In the genomic region with DNA sequence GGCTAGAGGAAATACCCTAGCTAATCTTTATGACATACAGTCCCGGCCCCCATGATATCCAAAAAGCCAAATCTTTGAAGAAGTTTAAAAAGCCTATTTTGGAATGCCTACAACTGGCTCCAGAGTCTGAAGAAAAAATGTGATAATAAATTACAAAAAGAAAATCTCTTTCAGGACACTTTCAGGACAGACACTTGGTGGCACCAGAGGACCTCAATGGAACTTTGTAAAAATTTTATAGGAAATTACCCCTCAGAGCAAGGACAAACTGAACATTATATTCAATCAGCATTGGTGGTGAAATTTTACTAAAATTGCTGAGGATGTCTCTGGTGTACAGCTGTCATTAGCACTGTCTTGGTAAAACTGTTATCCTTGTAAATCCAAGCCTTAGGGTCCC, we compare ENCODE assay signal across 10 cellular contexts.
DNase-seq lines count a peak whose midpoint lies in the region; ATAC-seq and TF ChIP-seq lines count a peak whose summit lies in the region.
"Had no signal": no experiment of that assay in that cellular context is flagged by ENCODE, and none has a peak within 500 bp of the region (broad histone marks: within the 10 kb centered on the region; RNA-seq: fewer than 3 reads in every experiment).

No MANE protein-coding gene starts in this region.

- intact Hi-C loops in Panc1 (cut with micrococcal nuclease; ENCODE audit: unreplicated experiment) = loop anchor here (2.0 kb wide), 1 partner anchor 79 kb away; no protein-coding TSS in a partner anchor
- intact Hi-C loops in activated T-helper 1 cell treated with anti-CD3 and anti-CD28 coated beads, Interleukin-12 subunit alpha, Interleukin-12 subunit beta, Interleukin-2, Interleukin-4 antibody, amounts not matched to agents 30 ng/mL and 10 ng/mL and 1 ng/mL, durations not matched to agents 14 hours and 24 hours and 36 hours (cut with micrococcal nuclease) = loop anchor here (1.0 kb wide), 1 partner anchor 80 kb away; no protein-coding TSS in a partner anchor

- in situ Hi-C loops in Panc1 (cut with HindIII; ENCODE audit: low pct_unique_long_range_greater_than_20kb, low sequenced_read_pairs) = no loop called here

- H2AFZ ChIP-seq in hepatocyte = no peak overlapping the region

- peaks cover 7% of the 10 kb centered on the region for H3K27me3 Mint-ChIP-seq in activated T-helper 1 cell treated with anti-CD3 and anti-CD28 coated beads, Interleukin-12 subunit alpha, Interleukin-12 subunit beta, Interleukin-2, Interleukin-4 antibody, amounts not matched to agents 30 ng/mL and 10 ng/mL and 1 ng/mL, durations not matched to agents 14 hours and 24 hours and 36 hours (ENCODE audit: insufficient read depth)

- POLR2A ChIA-PET in AG04450 (lab: Yijun Ruan, JAX) (no interaction called here), Panc1 (lab: Charles Lee) (no interaction called here)

- H3K79me2 ChIP-seq in hepatocyte = no peaks in the 10 kb centered on the region

- ATAC-seq in Panc1 = peak; percentile 60; the same call in 1 of the 2 replicates

- no peak overlapping the region for H3K27ac ChIP-seq in AG04450 (ENCODE audit: low read depth, low read length)
- no peak overlapping the region for H3K27ac ChIP-seq in Panc1 (ENCODE audit: low read length)
- no peak overlapping the region for H3K27ac ChIP-seq in hepatocyte
- H3K27ac ChIP-seq: vagina had no signal

- H3K9me3 Mint-ChIP-seq in activated T-helper 1 cell treated with anti-CD3 and anti-CD28 coated beads, Interleukin-12 subunit alpha, Interleukin-12 subunit beta, Interleukin-2, Interleukin-4 antibody, amounts not matched to agents 30 ng/mL and 10 ng/mL and 1 ng/mL, durations not matched to agents 14 hours and 24 hours and 36 hours = no peaks in the 10 kb centered on the region

- CTCF ChIA-PET in AG04450 (lab: Charles Lee) = no interaction called here
- CTCF ChIA-PET in Panc1 (lab: Charles Lee) = no interaction called here

- H3K36me3 ChIP-seq in Panc1 (ENCODE audit: control insufficient read depth, insufficient read depth, low read length) (no peaks in the 10 kb centered on the region), hepatocyte (replicated peaks; ENCODE audit: insufficient read depth, low read depth) (no peaks in the 10 kb centered on the region)
- H3K36me3 ChIP-seq: vagina had no signal

- H3K9me2 ChIP-seq in hepatocyte (replicated peaks; ENCODE audit: insufficient read depth) = no peaks in the 10 kb centered on the region

- DNase-seq in AG04450 (ENCODE audit: low read depth, low spot score) = no peak
- DNase-seq in GM12865 (ENCODE audit: low read depth) = no peak
- DNase-seq in Panc1 (ENCODE audit: low read depth, low spot score) = no peak
- peak; percentile 16 for DNase-seq in hepatocyte (ENCODE audit: low spot score)
- DNase-seq in activated T-helper 1 cell treated with anti-CD3 and anti-CD28 coated beads, Interleukin-12 subunit alpha, Interleukin-12 subunit beta, Interleukin-2, Interleukin-4 antibody, amounts not matched to agents 30 ng/mL and 10 ng/mL and 1 ng/mL, durations not matched to agents 14 hours and 24 hours and 36 hours (ENCODE audit: low spot score) = no peak
- no peak for DNase-seq in NK-92 (lab: John Stamatoyannopoulos, UW; ENCODE audit: unreplicated experiment)
- DNase-seq in SHP77 (lab: John Stamatoyannopoulos, UW) = no peak
- no peak for DNase-seq in pons (ENCODE audit: low spot score)
- DNase-seq: stimulated activated CD4-positive, alpha-beta T cell treated with anti-CD3 and anti-CD28 coated beads, Interleukin-4, amount 100 ng/mL, for 4 hours had no signal

- no peak overlapping the region for H3K27ac Mint-ChIP-seq in activated T-helper 1 cell treated with anti-CD3 and anti-CD28 coated beads, Interleukin-12 subunit alpha, Interleukin-12 subunit beta, Interleukin-2, Interleukin-4 antibody, amounts not matched to agents 30 ng/mL and 10 ng/mL and 1 ng/mL, durations not matched to agents 14 hours and 24 hours and 36 hours

- TF ChIP-seq CTCF in AG04450 (IDR thresholded peaks at IDR 0.05; ENCODE audit: low read depth, low read length) = peak; percentile 19; the same call in 1 of the 2 replicates
- TF ChIP-seq CTCF in GM12865 (IDR thresholded peaks at IDR 0.05; ENCODE audit: insufficient read depth, low read depth, low read length, missing control alignments) = peak; percentile 4
- peak; percentile 68; the same call in 1 of the 2 replicates for TF ChIP-seq CTCF in Panc1 (IDR thresholded peaks at IDR 0.05)
- TF ChIP-seq CTCF in hepatocyte (IDR thresholded peaks at IDR 0.05; ENCODE audit: poor library complexity) = peak; percentile 43

- 11% methylated on average over 1 of the region's 1 CpG for WGBS in hepatocyte (ENCODE audit: low lambda C conversion rate, missing lambda C conversion rate)

- H4K20me1 ChIP-seq in hepatocyte (ENCODE audit: insufficient read depth, poor library complexity, severe bottlenecking) = no peaks in the 10 kb centered on the region

- H3K4me2 ChIP-seq in hepatocyte = no peak overlapping the region

- H3K27me3 ChIP-seq in AG04450 (ENCODE audit: control insufficient read depth, insufficient read depth, low read length) (peaks cover 3% of the 10 kb centered on the region), Panc1 (ENCODE audit: control insufficient read depth, insufficient read depth, low read length) (peaks cover 8% of the 10 kb centered on the region; the same call in 1 of the 2 replicates), hepatocyte (peaks cover 3% of the 10 kb centered on the region)
- H3K27me3 ChIP-seq: vagina had no signal

- H3K4me3 ChIP-seq in AG04450 (ENCODE audit: low read depth, low read length) (no peak overlapping the region), GM12865 (ENCODE audit: low read depth, low read length) (no peak overlapping the region), Panc1 (ENCODE audit: low read depth in 2 of 2, low read length in 2 of 2) (no peak overlapping the region), hepatocyte (no peak overlapping the region)
- H3K4me3 ChIP-seq: vagina had no signal

- no TSS peak for BruUV-seq in Panc1 (replicated peaks; lab: Mats Ljungman, UMichigan)

- no peaks in the 10 kb centered on the region for H3K4me1 Mint-ChIP-seq in activated T-helper 1 cell treated with anti-CD3 and anti-CD28 coated beads, Interleukin-12 subunit alpha, Interleukin-12 subunit beta, Interleukin-2, Interleukin-4 antibody, amounts not matched to agents 30 ng/mL and 10 ng/mL and 1 ng/mL, durations not matched to agents 14 hours and 24 hours and 36 hours (ENCODE audit: low read depth)

- no peaks in the 10 kb centered on the region for H3K36me3 Mint-ChIP-seq in activated T-helper 1 cell treated with anti-CD3 and anti-CD28 coated beads, Interleukin-12 subunit alpha, Interleukin-12 subunit beta, Interleukin-2, Interleukin-4 antibody, amounts not matched to agents 30 ng/mL and 10 ng/mL and 1 ng/mL, durations not matched to agents 14 hours and 24 hours and 36 hours (ENCODE audit: low read depth)

- H3K9me3 ChIP-seq in AG04450 (ENCODE audit: control insufficient read depth, insufficient read depth, low read length) (0 out of 2 replicates have a peak, but pooled peaks cover 3% of the 10 kb centered on the region), Panc1 (ENCODE audit: control insufficient read depth, insufficient read depth, low read depth, low read length) (no peaks in the 10 kb centered on the region), hepatocyte (ENCODE audit: low read depth) (no peaks in the 10 kb centered on the region)
- H3K9me3 ChIP-seq: vagina had no signal

- H3K4me3 Mint-ChIP-seq in activated T-helper 1 cell treated with anti-CD3 and anti-CD28 coated beads, Interleukin-12 subunit alpha, Interleukin-12 subunit beta, Interleukin-2, Interleukin-4 antibody, amounts not matched to agents 30 ng/mL and 10 ng/mL and 1 ng/mL, durations not matched to agents 14 hours and 24 hours and 36 hours = no peak overlapping the region

- H3K4me1 ChIP-seq in Panc1 (ENCODE audit: control insufficient read depth, insufficient read depth, low read length) (no peaks in the 10 kb centered on the region), hepatocyte (ENCODE audit: insufficient read depth) (no peaks in the 10 kb centered on the region)
- H3K4me1 ChIP-seq: vagina had no signal

Comparison
In these comparisons a context has a peak if more than half of its experiments do, and no peak if none do; other contexts are left out.
1. CTCF ChIP-seq: peak in every context shown above with its lines; median percentile 68 in Panc1; 43 in hepatocyte; 19 in AG04450; 4 in GM12865.